Comparison of ENCODE assay signal across 1 cellular context in the genomic region with DNA sequence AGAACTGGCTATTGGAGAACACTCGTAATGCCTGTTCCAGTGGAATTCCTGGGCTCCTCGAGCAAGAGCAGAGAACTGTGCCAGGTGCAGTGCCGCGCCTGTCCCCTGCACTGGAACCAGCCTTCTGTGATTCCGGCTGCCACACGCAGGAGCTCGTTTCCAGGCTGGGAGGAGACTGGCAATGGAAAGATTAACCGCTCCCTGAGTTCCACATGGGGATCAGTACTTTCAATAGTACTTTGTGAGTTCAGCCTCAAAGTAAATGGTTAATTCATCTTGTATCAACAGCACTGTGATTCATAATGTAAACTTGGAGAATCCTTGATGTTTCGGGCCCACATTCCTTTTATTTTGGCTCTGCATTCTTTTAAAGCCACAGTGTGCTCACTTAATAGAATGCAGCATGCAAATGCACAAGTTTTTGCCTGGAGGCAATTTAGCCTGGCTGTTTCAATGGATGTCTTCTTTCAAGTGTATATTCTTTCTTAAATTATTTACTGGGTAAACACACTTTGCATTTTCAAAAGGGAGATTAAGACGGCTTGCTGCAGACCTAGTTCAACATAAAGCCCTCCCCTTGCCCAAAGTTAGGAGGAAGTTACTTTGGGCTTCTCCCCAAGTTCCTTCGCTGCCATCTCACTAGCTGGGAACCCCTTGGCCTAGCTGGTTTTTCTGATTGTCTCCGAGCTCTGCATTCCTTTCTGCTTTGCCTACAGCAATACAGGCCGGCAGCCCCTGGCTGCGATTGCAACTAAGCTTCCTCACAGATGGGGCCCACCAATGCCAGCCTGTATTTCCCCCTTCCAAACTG.
TF ChIP-seq lines count a peak whose summit lies in the region.

No MANE protein-coding gene starts in this region.

TF ChIP-seq in SK-N-SH, 30 proteins besides CTCF, POLR2A, EP300 and RAD21 (continued from another document):
- TF ChIP-seq RCOR1 (IDR thresholded peaks at IDR 0.05; ENCODE audit: low read length) (no peak), TAF1 (IDR thresholded peaks at IDR 0.05; ENCODE audit: borderline replicate concordance, low read depth, low read length) (no peak), RFX5 (IDR thresholded peaks at IDR 0.05; ENCODE audit: low read length) (no peak), FOXM1 (IDR thresholded peaks at IDR 0.05; ENCODE audit: low read depth) (no peak), TCF12 (IDR thresholded peaks at IDR 0.05) (peak; percentile 84), EZH2phosphoT487 (IDR thresholded peaks at IDR 0.05; ENCODE audit: borderline replicate concordance, low read depth) (no peak), JUND (IDR thresholded peaks at IDR 0.05) (peak; percentile 86), SIN3A (IDR thresholded peaks at IDR 0.05; ENCODE audit: borderline replicate concordance, low read depth, low read length) (no peak), POLR2AphosphoS5 (IDR thresholded peaks at IDR 0.05; ENCODE audit: low read depth, low read length) (peak; percentile 45; the same call in 1 of the 2 replicates), MEF2A (IDR thresholded peaks at IDR 0.05; ENCODE audit: borderline replicate concordance, low read depth) (no peak), TEAD4 (IDR thresholded peaks at IDR 0.05; ENCODE audit: borderline replicate concordance, insufficient read depth) (peak; percentile 75), NFIC (IDR thresholded peaks at IDR 0.05; ENCODE audit: borderline replicate concordance) (peak; percentile 54; the same call in 1 of the 2 replicates), RXRA (IDR thresholded peaks at IDR 0.05; ENCODE audit: borderline replicate concordance, low read depth) (peak; percentile 63)
- TF ChIP-seq, protein P1, sequence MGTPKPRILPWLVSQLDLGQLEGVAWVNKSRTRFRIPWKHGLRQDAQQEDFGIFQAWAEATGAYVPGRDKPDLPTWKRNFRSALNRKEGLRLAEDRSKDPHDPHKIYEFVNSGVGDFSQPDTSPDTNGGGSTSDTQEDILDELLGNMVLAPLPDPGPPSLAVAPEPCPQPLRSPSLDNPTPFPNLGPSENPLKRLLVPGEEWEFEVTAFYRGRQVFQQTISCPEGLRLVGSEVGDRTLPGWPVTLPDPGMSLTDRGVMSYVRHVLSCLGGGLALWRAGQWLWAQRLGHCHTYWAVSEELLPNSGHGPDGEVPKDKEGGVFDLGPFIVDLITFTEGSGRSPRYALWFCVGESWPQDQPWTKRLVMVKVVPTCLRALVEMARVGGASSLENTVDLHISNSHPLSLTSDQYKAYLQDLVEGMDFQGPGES (IDR thresholded peaks at IDR 0.05; ENCODE audit: low read depth, low read length): no peak
- TF ChIP-seq, protein P2, sequence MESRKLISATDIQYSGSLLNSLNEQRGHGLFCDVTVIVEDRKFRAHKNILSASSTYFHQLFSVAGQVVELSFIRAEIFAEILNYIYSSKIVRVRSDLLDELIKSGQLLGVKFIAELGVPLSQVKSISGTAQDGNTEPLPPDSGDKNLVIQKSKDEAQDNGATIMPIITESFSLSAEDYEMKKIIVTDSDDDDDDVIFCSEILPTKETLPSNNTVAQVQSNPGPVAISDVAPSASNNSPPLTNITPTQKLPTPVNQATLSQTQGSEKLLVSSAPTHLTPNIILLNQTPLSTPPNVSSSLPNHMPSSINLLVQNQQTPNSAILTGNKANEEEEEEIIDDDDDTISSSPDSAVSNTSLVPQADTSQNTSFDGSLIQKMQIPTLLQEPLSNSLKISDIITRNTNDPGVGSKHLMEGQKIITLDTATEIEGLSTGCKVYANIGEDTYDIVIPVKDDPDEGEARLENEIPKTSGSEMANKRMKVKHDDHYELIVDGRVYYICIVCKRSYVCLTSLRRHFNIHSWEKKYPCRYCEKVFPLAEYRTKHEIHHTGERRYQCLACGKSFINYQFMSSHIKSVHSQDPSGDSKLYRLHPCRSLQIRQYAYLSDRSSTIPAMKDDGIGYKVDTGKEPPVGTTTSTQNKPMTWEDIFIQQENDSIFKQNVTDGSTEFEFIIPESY (IDR thresholded peaks at IDR 0.05; ENCODE audit: borderline replicate concordance, low read depth): no peak
- TF ChIP-seq, protein P3, sequence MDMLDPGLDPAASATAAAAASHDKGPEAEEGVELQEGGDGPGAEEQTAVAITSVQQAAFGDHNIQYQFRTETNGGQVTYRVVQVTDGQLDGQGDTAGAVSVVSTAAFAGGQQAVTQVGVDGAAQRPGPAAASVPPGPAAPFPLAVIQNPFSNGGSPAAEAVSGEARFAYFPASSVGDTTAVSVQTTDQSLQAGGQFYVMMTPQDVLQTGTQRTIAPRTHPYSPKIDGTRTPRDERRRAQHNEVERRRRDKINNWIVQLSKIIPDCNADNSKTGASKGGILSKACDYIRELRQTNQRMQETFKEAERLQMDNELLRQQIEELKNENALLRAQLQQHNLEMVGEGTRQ (IDR thresholded peaks at IDR 0.05; ENCODE audit: borderline replicate concordance, low read depth, low read length): no peak
- TF ChIP-seq, protein P4, sequence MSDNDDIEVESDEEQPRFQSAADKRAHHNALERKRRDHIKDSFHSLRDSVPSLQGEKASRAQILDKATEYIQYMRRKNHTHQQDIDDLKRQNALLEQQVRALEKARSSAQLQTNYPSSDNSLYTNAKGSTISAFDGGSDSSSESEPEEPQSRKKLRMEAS (IDR thresholded peaks at IDR 0.05; ENCODE audit: low read depth): peak; percentile 62; the same call in 1 of the 2 replicates
